Comparison of ENCODE assay signal across 21 cellular contexts in genomic region chr7:137664846-137665245, GRCh38.
A peak's percentile ranks its signal among the peaks of the same experiment; 100 is the strongest.
DNase-seq lines count a peak whose midpoint lies in the region; ATAC-seq, FAIRE-seq and TF ChIP-seq lines count a peak whose summit lies in the region.
"Had no signal": no experiment of that assay in that cellular context is flagged by ENCODE, and none has a peak within 500 bp of the region (broad histone marks: within the 10 kb centered on the region; RNA-seq: fewer than 3 reads in every experiment).

No MANE protein-coding gene starts in this region.

- no peak for TF ChIP-seq RAD21 in GM12878 (IDR thresholded peaks at IDR 0.05; ENCODE audit: insufficient read depth, low read depth, low read length)

- TF ChIP-seq EP300 in GM12878 (IDR thresholded peaks at IDR 0.05; ENCODE audit: borderline replicate concordance in 1 of 2, control insufficient read depth in 1 of 2, low read depth in 2 of 2, low read length in 2 of 2), result no peak

- CTCF ChIA-PET in GM12878 (lab: Yijun Ruan, JAX), result interaction anchor here (0.6 to 2.3 kb wide), 4 partner anchors 8 to 147 kb away, joined by 3 to 18 read pairs (median 5); no protein-coding TSS in a partner anchor
- CTCF ChIA-PET in activated naive CD4-positive, alpha-beta T cell treated with anti-CD3 and anti-CD28 coated beads, Interleukin-2, amount 10 ng/mL, durations not matched to agents 7 days and 5 days (lab: Charles Lee), result no interaction called here

- no peaks in the 10 kb centered on the region for H4K20me1 ChIP-seq in GM12878 (ENCODE audit: control insufficient read depth, insufficient read depth)

- SMC1A ChIA-PET in GM12878 (lab: Charles Lee; ENCODE audit: uncharacterized antibody, unreplicated experiment), result interaction anchor here (1.1 to 3.5 kb wide), 2 partner anchors 198 to 230 kb away, joined by 4 to 19 read pairs; no protein-coding TSS in a partner anchor

- intact Hi-C loops in GM12878 (cut with micrococcal nuclease; ENCODE audit: unreplicated experiment), result no loop called here
- intact Hi-C loops in heart right ventricle (cut with DNase I), result no loop called here

- no TSS peak for BruUV-seq in GM12878 (replicated peaks; lab: Mats Ljungman, UMichigan)

- H3K4me2 ChIP-seq in GM12878 (ENCODE audit: control insufficient read depth, insufficient read depth), result no peak overlapping the region
- H3K4me2 ChIP-seq: A549, PC-9 had no signal

- H3K27ac ChIP-seq in GM12878 (ENCODE audit: control insufficient read depth, insufficient read depth) (no peak overlapping the region), heart right ventricle (no peak overlapping the region)
- H3K27ac ChIP-seq: A549, HL-60, PC-9, SK-N-MC had no signal

- H3K4me3 Mint-ChIP-seq in activated naive CD4-positive, alpha-beta T cell treated with anti-CD3 and anti-CD28 coated beads, Interleukin-2, amount 10 ng/mL, durations not matched to agents 7 days and 5 days, result no peak overlapping the region
- H3K4me3 Mint-ChIP-seq in stimulated activated effector memory CD8-positive, alpha-beta T cell treated with anti-CD3 and anti-CD28 coated beads, Interleukin-12 subunit alpha, Interleukin-12 subunit beta, amount 100 ng/mL, for 72 hours, result no peak overlapping the region

- no peak overlapping the region for H3K9ac ChIP-seq in GM12878 (ENCODE audit: control insufficient read depth, insufficient read depth, low read length)

- H3K27me3 ChIP-seq in MG63 (no peaks in the 10 kb centered on the region), GM12878 (replicated peaks in 1 of 2; ENCODE audit: control insufficient read depth in 2 of 2, insufficient read depth in 2 of 2, low read length in 1 of 2) (no peaks in the 10 kb centered on the region), heart right ventricle (no peaks in the 10 kb centered on the region)

- H3K36me3 ChIP-seq in MG63 (no peaks in the 10 kb centered on the region), GM12878 (ENCODE audit: control insufficient read depth in 2 of 2, insufficient read depth in 2 of 2, low read length in 1 of 2) (no peaks in the 10 kb centered on the region), heart right ventricle (no peaks in the 10 kb centered on the region)

- POLR2A ChIA-PET in GM12878 (lab: Charles Lee), result interaction anchor here (0.6 to 1.2 kb wide), 4 partner anchors 11 to 333 kb away, joined by 3 to 5 read pairs (median 4); no protein-coding TSS in a partner anchor

- RAD21 ChIA-PET in GM12878 (lab: Charles Lee; ENCODE audit: unreplicated experiment), result interaction anchor here (1.1 to 8.7 kb wide), 4 partner anchors 8 to 93 kb away, joined by 4 to 141 read pairs (median 16); no protein-coding TSS in a partner anchor

- H3K27me3 Mint-ChIP-seq in activated naive CD4-positive, alpha-beta T cell treated with anti-CD3 and anti-CD28 coated beads, Interleukin-2, amount 10 ng/mL, durations not matched to agents 7 days and 5 days, result no peaks in the 10 kb centered on the region

- no peaks in the 10 kb centered on the region for H3K79me2 ChIP-seq in GM12878 (ENCODE audit: control insufficient read depth, insufficient read depth, low read length)

- no peak overlapping the region for H3K4me3 ChIP-seq in MG63
- no peak overlapping the region for H3K4me3 ChIP-seq in GM12878
- H3K4me3 ChIP-seq in heart right ventricle, result no peak overlapping the region
- H3K4me3 ChIP-seq: A549, PC-9, SK-N-MC had no signal

- H3K4me1 ChIP-seq in GM12878 (ENCODE audit: control insufficient read depth, insufficient read depth, low read length) (no peaks in the 10 kb centered on the region), heart right ventricle (no peaks in the 10 kb centered on the region)

- ATAC-seq in GM12878 (peak; percentile 10; the same call in 2 of the 3 replicates), heart right ventricle (no peak), GM18909 (IDR thresholded peaks at IDR 0.05; ENCODE audit: poor library complexity, unreplicated experiment) (no peak)
- ATAC-seq in stimulated activated effector memory CD8-positive, alpha-beta T cell treated with anti-CD3 and anti-CD28 coated beads, Interleukin-12 subunit alpha, Interleukin-12 subunit beta, amount 100 ng/mL, for 72 hours, result no peak
- ATAC-seq: A549 had no signal

- no peak for TF ChIP-seq POLR2A in GM12878 (IDR thresholded peaks at IDR 0.05; ENCODE audit: low read depth, low read length)

- H3K9me3 Mint-ChIP-seq in activated naive CD4-positive, alpha-beta T cell treated with anti-CD3 and anti-CD28 coated beads, Interleukin-2, amount 10 ng/mL, durations not matched to agents 7 days and 5 days, result no peaks in the 10 kb centered on the region
- H3K9me3 Mint-ChIP-seq in stimulated activated effector memory CD8-positive, alpha-beta T cell treated with anti-CD3 and anti-CD28 coated beads, Interleukin-12 subunit alpha, Interleukin-12 subunit beta, amount 100 ng/mL, for 72 hours, result no peaks in the 10 kb centered on the region

- DNase-seq in Daoy (ENCODE audit: low read depth) (peak; percentile 50), MG63 (peak; percentile 33), GM12878 (ENCODE audit: low read depth, low spot score) (no peak), kidney glomerular epithelial cell (lab: John Stamatoyannopoulos, UW) (peak; percentile 23), heart right ventricle (no peak)
- no peak for DNase-seq in activated naive CD4-positive, alpha-beta T cell treated with anti-CD3 and anti-CD28 coated beads, Interleukin-2, amount 10 ng/mL, durations not matched to agents 7 days and 5 days
- DNase-seq in stimulated activated effector memory CD8-positive, alpha-beta T cell treated with anti-CD3 and anti-CD28 coated beads, Interleukin-12 subunit alpha, Interleukin-12 subunit beta, amount 100 ng/mL, for 72 hours (ENCODE audit: low spot score in 2 of 2), result no peak
- DNase-seq: C1 segment of cervical spinal cord, EL, HCEC 1CT, KBM-7, NCI-H1048, NCI-H1436 treated with DMSO at 0.1 percent for 48 hours, NCI-H2029 treated with DMSO at 0.1 percent for 48 hours, NCI-H510A, NCI-H774, PC-9 had no signal

- WGBS in GM12878 (ENCODE audit: insufficient coverage, insufficient replicate concordance, low lambda C conversion rate, missing lambda C conversion rate), result 21% methylated on average over 4 of the region's 4 CpGs
- WGBS in heart right ventricle, 2 donors, result 38 to 41% methylated on average over 4 of the region's 4 CpGs

- no peaks in the 10 kb centered on the region for H3K4me1 Mint-ChIP-seq in activated naive CD4-positive, alpha-beta T cell treated with anti-CD3 and anti-CD28 coated beads, Interleukin-2, amount 10 ng/mL, durations not matched to agents 7 days and 5 days
- no peaks in the 10 kb centered on the region for H3K4me1 Mint-ChIP-seq in stimulated activated effector memory CD8-positive, alpha-beta T cell treated with anti-CD3 and anti-CD28 coated beads, Interleukin-12 subunit alpha, Interleukin-12 subunit beta, amount 100 ng/mL, for 72 hours

- in situ Hi-C loops in GM12878 (cut with MboI), result no loop called here

- TF ChIP-seq CTCF in GM12878 (IDR thresholded peaks at IDR 0.05 in 2 of 3, conservative IDR thresholded peaks at IDR 0.05 in 1 of 3; ENCODE audit: control insufficient read depth in 2 of 3, extremely low read depth in 1 of 3, insufficient read depth in 1 of 3, low read depth in 3 of 3, low read length in 3 of 3), result no peak
- TF ChIP-seq CTCF in heart right ventricle (IDR thresholded peaks at IDR 0.05), result no peak

- no peak overlapping the region for H2AFZ ChIP-seq in GM12878 (ENCODE audit: control insufficient read depth, low read depth, low read length)
- H2AFZ ChIP-seq: PC-9 had no signal

- H3K9me3 ChIP-seq in MG63 (no peaks in the 10 kb centered on the region; the same call in 1 of the 2 replicates), GM12878 (replicated peaks; ENCODE audit: control insufficient read depth, insufficient read depth, low read length) (no peaks in the 10 kb centered on the region), heart right ventricle (no peaks in the 10 kb centered on the region)
- H3K9me3 ChIP-seq: A549 had no signal

- no peaks in the 10 kb centered on the region for H3K36me3 Mint-ChIP-seq in activated naive CD4-positive, alpha-beta T cell treated with anti-CD3 and anti-CD28 coated beads, Interleukin-2, amount 10 ng/mL, durations not matched to agents 7 days and 5 days
- H3K36me3 Mint-ChIP-seq in stimulated activated effector memory CD8-positive, alpha-beta T cell treated with anti-CD3 and anti-CD28 coated beads, Interleukin-12 subunit alpha, Interleukin-12 subunit beta, amount 100 ng/mL, for 72 hours, result no peaks in the 10 kb centered on the region

- no peak for FAIRE-seq in GM12878 (lab: Jason Lieb, UNC)
- FAIRE-seq: A549 had no signal

- no peak overlapping the region for H3K27ac Mint-ChIP-seq in activated naive CD4-positive, alpha-beta T cell treated with anti-CD3 and anti-CD28 coated beads, Interleukin-2, amount 10 ng/mL, durations not matched to agents 7 days and 5 days
- H3K27ac Mint-ChIP-seq in stimulated activated effector memory CD8-positive, alpha-beta T cell treated with anti-CD3 and anti-CD28 coated beads, Interleukin-12 subunit alpha, Interleukin-12 subunit beta, amount 100 ng/mL, for 72 hours, result no peak overlapping the region

TF ChIP-seq in GM12878, 131 proteins besides CTCF, POLR2A, EP300 and RAD21 (continues in another document):
- TF ChIP-seq MTA2 (IDR thresholded peaks at IDR 0.05; ENCODE audit: low read depth) (no peak), ZNF687 (IDR thresholded peaks at IDR 0.05) (peak; percentile 30; the same call in 1 of the 2 replicates)

Comparison
In these comparisons a context has a peak if more than half of its experiments do, and no peak if none do; other contexts are left out.
1. DNase-seq: peak in Daoy (single experiment), MG63 (single experiment) and kidney glomerular epithelial cell (single experiment); none in GM12878 (single experiment), heart right ventricle (0 of 2), activated naive CD4-positive, alpha-beta T cell treated with anti-CD3 and anti-CD28 coated beads, Interleukin-2, amount 10 ng/mL, durations not matched to agents 7 days and 5 days (single experiment) and stimulated activated effector memory CD8-positive, alpha-beta T cell treated with anti-CD3 and anti-CD28 coated beads, Interleukin-12 subunit alpha, Interleukin-12 subunit beta, amount 100 ng/mL, for 72 hours (0 of 2).